2 cellular contexts compared by ENCODE assay signal in the genomic region with DNA sequence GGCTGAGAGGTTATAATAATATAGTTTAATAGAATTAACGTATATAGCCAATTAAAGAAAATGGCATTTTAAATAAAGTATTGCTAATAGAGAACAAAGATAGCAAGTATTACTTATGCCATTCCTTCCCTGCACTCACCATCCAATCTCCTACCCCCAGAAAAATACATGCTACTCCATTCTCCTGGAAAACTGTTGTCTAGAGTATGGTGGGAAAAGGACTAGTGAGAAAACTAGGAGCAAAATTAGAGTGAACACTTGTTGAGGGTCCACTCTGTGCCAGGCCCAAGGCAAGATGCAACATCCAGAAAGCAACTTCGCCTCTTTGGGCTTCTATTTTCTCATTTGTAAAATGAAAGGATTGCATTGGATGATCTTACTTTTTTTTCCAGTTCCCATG.
TF ChIP-seq lines count a peak whose summit lies in the region.

No MANE protein-coding gene starts in this region.

TF ChIP-seq in HepG2, 621 proteins besides CTCF, POLR2A, EP300 and RAD21:
- no peak for TF ChIP-seq ZFYVE20 (CRISPR knock-in tag; IDR thresholded peaks at IDR 0.05; ENCODE audit: borderline replicate concordance, low read depth)
TF ChIP-seq in HepG2: peak in this region for 0.

TF ChIP-seq in K562, 482 proteins besides CTCF, POLR2A, EP300 and RAD21:
- TF ChIP-seq ZSCAN32 (CRISPR knock-in tag; IDR thresholded peaks at IDR 0.05) = no peak
- no peak for TF ChIP-seq ZNF766 (CRISPR knock-in tag; conservative IDR thresholded peaks at IDR 0.05)
- TF ChIP-seq JUN (IDR thresholded peaks at IDR 0.05; ENCODE audit: borderline replicate concordance, low read depth, low read length) = 0 out of 2 replicates have a peak, but pooled peaks have one; percentile 37
- no peak for TF ChIP-seq JUN (CRISPR knock-in tag; IDR thresholded peaks at IDR 0.05; ENCODE audit: borderline replicate concordance)
- TF ChIP-seq ZNF217 (CRISPR knock-in tag; IDR thresholded peaks at IDR 0.05) = no peak
- 0 out of 2 replicates have a peak, but pooled peaks have one; percentile 20 for TF ChIP-seq ZNF3 (CRISPR knock-in tag; IDR thresholded peaks at IDR 0.05)
- no peak for TF ChIP-seq XRCC4 (IDR thresholded peaks at IDR 0.05; ENCODE audit: extremely low read depth, insufficient read depth, insufficient read length)
- no peak for TF ChIP-seq ZFX (CRISPR knock-in tag; IDR thresholded peaks at IDR 0.05)
- TF ChIP-seq FOXA3 (CRISPR knock-in tag; conservative IDR thresholded peaks at IDR 0.05 in 1 of 2, IDR thresholded peaks at IDR 0.05 in 1 of 2) = no peak
- TF ChIP-seq, protein P1, sequence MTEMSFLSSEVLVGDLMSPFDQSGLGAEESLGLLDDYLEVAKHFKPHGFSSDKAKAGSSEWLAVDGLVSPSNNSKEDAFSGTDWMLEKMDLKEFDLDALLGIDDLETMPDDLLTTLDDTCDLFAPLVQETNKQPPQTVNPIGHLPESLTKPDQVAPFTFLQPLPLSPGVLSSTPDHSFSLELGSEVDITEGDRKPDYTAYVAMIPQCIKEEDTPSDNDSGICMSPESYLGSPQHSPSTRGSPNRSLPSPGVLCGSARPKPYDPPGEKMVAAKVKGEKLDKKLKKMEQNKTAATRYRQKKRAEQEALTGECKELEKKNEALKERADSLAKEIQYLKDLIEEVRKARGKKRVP (CRISPR knock-in tag; IDR thresholded peaks at IDR 0.05) = 0 out of 2 replicates have a peak, but pooled peaks have one; percentile 38
- TF ChIP-seq ZNF589 (CRISPR knock-in tag; IDR thresholded peaks at IDR 0.05; ENCODE audit: low read depth) = peak; percentile 73; the same call in 1 of the 2 replicates
- no peak for TF ChIP-seq ZBTB17 (CRISPR knock-in tag; IDR thresholded peaks at IDR 0.05)
- TF ChIP-seq SMAD3 (CRISPR knock-in tag; conservative IDR thresholded peaks at IDR 0.05) = peak; percentile 2; the same call in 1 of the 2 replicates
- TF ChIP-seq POLR2AphosphoS2 (IDR thresholded peaks at IDR 0.05; ENCODE audit: low read length) = 0 out of 2 replicates have a peak, but pooled peaks have one; percentile 21
- TF ChIP-seq RBFOX2 (IDR thresholded peaks at IDR 0.05; ENCODE audit: low read depth, low read length) = 0 out of 2 replicates have a peak, but pooled peaks have one; percentile 13
TF ChIP-seq in K562: peak in this region for 7.
